ENCODE assay signal across 19 cellular contexts in the genomic region with DNA sequence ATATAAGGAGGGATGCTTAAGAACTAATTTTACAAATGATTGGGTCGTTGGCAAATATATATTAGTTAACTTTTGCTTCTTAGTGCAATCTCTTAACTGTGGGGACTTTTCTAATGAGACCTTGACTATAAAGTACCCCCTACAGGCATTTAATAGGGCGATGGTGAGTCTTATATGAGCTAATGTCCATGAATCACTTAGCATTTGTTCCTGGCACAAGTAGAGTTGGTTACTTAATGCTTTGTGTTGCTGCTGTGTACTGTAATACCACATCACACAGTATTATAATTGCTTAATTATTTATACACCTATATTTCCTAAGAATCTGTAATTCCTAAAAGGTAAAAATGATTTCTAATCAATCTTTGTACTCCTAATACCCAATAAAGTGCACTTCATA. TPM values are rescaled to one million over a fixed set of nuclear protein-coding genes. Genes with fewer than 3 reads are reported as not detected.
A peak's percentile ranks its signal among the peaks of the same experiment; 100 is the strongest.
DNase-seq lines count a peak whose midpoint lies in the region; ATAC-seq and TF ChIP-seq lines count a peak whose summit lies in the region.
"Had no signal": no experiment of that assay in that cellular context is flagged by ENCODE, and none has a peak within 500 bp of the region (broad histone marks: within the 10 kb centered on the region; RNA-seq: fewer than 3 reads in every experiment).

No MANE protein-coding gene starts in this region.

- no peak overlapping the region for H2BK5ac ChIP-seq in IMR-90 (ENCODE audit: low read depth, low read length, poor library complexity, severe bottlenecking)

- DNase-seq in IMR-90 (peak; percentile 20), RWPE2 (ENCODE audit: low spot score) (no peak), epithelial cell of prostate (ENCODE audit: low read depth, low spot score) (peak; percentile 6), skeletal muscle cell (ENCODE audit: low read depth) (peak; percentile 15), cerebellar cortex (ENCODE audit: low spot score) (no peak)
- no peak for DNase-seq in CD4-positive, alpha-beta memory T cell
- DNase-seq: ACHN, AML-193, DMS 273 treated with DMSO at 0.1 percent for 48 hours, GF-D8, GOT3, MV-4-11, NCI-H187, NCI-H2227 treated with DMSO at 0.1 percent for 48 hours, NCI-H524, NCI-H82 had no signal

- H2AK5ac ChIP-seq in IMR-90 (ENCODE audit: low read depth, low read length), result no peak overlapping the region

- dilution Hi-C loops in IMR-90 (cut with HindIII; ENCODE audit: low sequenced_read_pairs, unreplicated experiment), result no loop called here

- TF ChIP-seq POLR2A in IMR-90 (IDR thresholded peaks at IDR 0.05; ENCODE audit: low read depth, low read length), result no peak

- no peak overlapping the region for H3K9ac ChIP-seq in IMR-90 (ENCODE audit: low read depth, low read length)

- H3K9me3 ChIP-seq in IMR-90 (ENCODE audit: control insufficient read depth, insufficient read depth, low read length) (no peaks in the 10 kb centered on the region), RWPE2 (ENCODE audit: severe bottlenecking) (no peaks in the 10 kb centered on the region)
- no peaks in the 10 kb centered on the region for H3K9me3 ChIP-seq in CD4-positive, alpha-beta memory T cell (ENCODE audit: control insufficient read depth in 1 of 2, low read length in 2 of 2)
- H3K9me3 ChIP-seq: SJSA1 had no signal

- H3K4me1 ChIP-seq in IMR-90 (ENCODE audit: control insufficient read depth, insufficient read depth, low read length) (peaks cover 3% of the 10 kb centered on the region; the same call in 1 of the 2 replicates), RWPE2 (ENCODE audit: insufficient read depth, poor library complexity, severe bottlenecking) (no peaks in the 10 kb centered on the region)
- no peaks in the 10 kb centered on the region for H3K4me1 ChIP-seq in CD4-positive, alpha-beta memory T cell (ENCODE audit: insufficient read depth, low read length)
- H3K4me1 ChIP-seq: SJSA1 had no signal

- H2AFZ ChIP-seq in IMR-90 (replicated peaks; ENCODE audit: low read length, poor library complexity), result no peak overlapping the region

- peaks cover 6 to 13% of the 10 kb centered on the region in 2 donors for H3K27me3 Mint-ChIP-seq in CD4-positive, alpha-beta memory T cell

- H2AK9ac ChIP-seq in IMR-90 (replicated peaks; ENCODE audit: low read depth, low read length, poor library complexity), result no peak overlapping the region

- H3K4me3 Mint-ChIP-seq in CD4-positive, alpha-beta memory T cell, result no peak overlapping the region

- H3K27ac ChIP-seq in IMR-90 (ENCODE audit: insufficient read depth, low read length) (no peak overlapping the region), RWPE2 (ENCODE audit: poor library complexity, severe bottlenecking) (no peak overlapping the region), epithelial cell of prostate (no peak overlapping the region)
- H3K27ac ChIP-seq in CD4-positive, alpha-beta memory T cell (ENCODE audit: low read depth, low read length), result no peak overlapping the region
- H3K27ac ChIP-seq: C4-2B, SJSA1 had no signal

- H4K5ac ChIP-seq in IMR-90 (ENCODE audit: low read depth, low read length), result no peak overlapping the region

- H3K36me3 ChIP-seq in IMR-90 (ENCODE audit: control insufficient read depth, insufficient read depth, low read length) (no peaks in the 10 kb centered on the region), RWPE2 (ENCODE audit: low read depth) (no peaks in the 10 kb centered on the region)
- no peaks in the 10 kb centered on the region for H3K36me3 ChIP-seq in CD4-positive, alpha-beta memory T cell (ENCODE audit: insufficient read depth, low read length)
- H3K36me3 ChIP-seq: SJSA1 had no signal

- no peak overlapping the region for H4K8ac ChIP-seq in IMR-90 (ENCODE audit: low read depth in 2 of 2, low read length in 2 of 2)

- no peaks in the 10 kb centered on the region for H3K9me1 ChIP-seq in IMR-90 (ENCODE audit: insufficient read depth, low read length)

- no peak overlapping the region for H3K56ac ChIP-seq in IMR-90 (ENCODE audit: extremely low read depth, insufficient read depth, low read length)

- no peaks in the 10 kb centered on the region for H3K36me3 Mint-ChIP-seq in CD4-positive, alpha-beta memory T cell

- H3K79me1 ChIP-seq in IMR-90 (ENCODE audit: low read depth in 1 of 2, low read length in 2 of 2), result no peaks in the 10 kb centered on the region

- no peaks in the 10 kb centered on the region; the same call in 1 of the 2 replicates for H3K27me3 ChIP-seq in IMR-90 (ENCODE audit: control insufficient read depth, insufficient read depth, low read length)
- H3K27me3 ChIP-seq in RWPE2 (ENCODE audit: insufficient read depth, poor library complexity, severe bottlenecking), result no peaks in the 10 kb centered on the region
- no peaks in the 10 kb centered on the region for H3K27me3 ChIP-seq in CD4-positive, alpha-beta memory T cell (ENCODE audit: insufficient read depth, low read length)

- H3K27ac Mint-ChIP-seq in CD4-positive, alpha-beta memory T cell, result no peak overlapping the region

- ATAC-seq in IMR-90 (ENCODE audit: low read depth) (no peak), RWPE2 (ENCODE audit: low read depth) (peak; percentile 42; the same call in 1 of the 3 replicates), GM19455 (IDR thresholded peaks at IDR 0.05; ENCODE audit: unreplicated experiment) (no peak)

- H2BK20ac ChIP-seq in IMR-90 (ENCODE audit: low read depth, low read length), result no peak overlapping the region

- in situ Hi-C loops in IMR-90 (cut with MboI; ENCODE audit: low sequenced_read_pairs), result no loop called here

- H3K18ac ChIP-seq in IMR-90 (ENCODE audit: low read depth, low read length), result no peak overlapping the region

- H3K23ac ChIP-seq in IMR-90 (ENCODE audit: low read depth, low read length), result no peak overlapping the region

- H3K4me2 ChIP-seq in IMR-90 (ENCODE audit: low read depth, low read length), result no peak overlapping the region

- BruUV-seq in IMR-90 (replicated peaks; lab: Mats Ljungman, UMichigan), result no TSS peak

- no peak overlapping the region for H3K4me3 ChIP-seq in IMR-90 (ENCODE audit: insufficient read depth, low read depth, low read length)
- no peak overlapping the region for H3K4me3 ChIP-seq in RWPE2 (ENCODE audit: severe bottlenecking)
- H3K4me3 ChIP-seq in skeletal muscle cell (ENCODE audit: low read depth, low read length), result no peak overlapping the region
- H3K4me3 ChIP-seq in CD4-positive, alpha-beta memory T cell (ENCODE audit: low read length in 2 of 2), result no peak overlapping the region
- H3K4me3 ChIP-seq: SJSA1 had no signal

- no peak overlapping the region for H2BK15ac ChIP-seq in IMR-90 (ENCODE audit: low read depth, low read length)

- no peak for TF ChIP-seq RAD21 in IMR-90 (IDR thresholded peaks at IDR 0.05; ENCODE audit: low read length)

- no peaks in the 10 kb centered on the region for H3K4me1 Mint-ChIP-seq in CD4-positive, alpha-beta memory T cell

- no peak overlapping the region for H2BK120ac ChIP-seq in IMR-90 (ENCODE audit: low read depth, low read length)

- no CpG with 5 or more reads among the region's 2 CpGs for WGBS in IMR-90 (ENCODE audit: extremely low coverage in 2 of 2, insufficient read length in 1 of 2), 2 experiments

- CTCF ChIA-PET in IMR-90 (lab: Yijun Ruan, JAX), result interaction anchor here (1.0 kb wide), 1 partner anchor 96 kb away, joined by 3 read pairs; no protein-coding TSS in a partner anchor
- CTCF ChIA-PET in CD4-positive, alpha-beta memory T cell (lab: Charles Lee; ENCODE audit: partially characterized antibody), result no interaction called here

- intact Hi-C loops in IMR-90 (cut with micrococcal nuclease), result no loop called here
- intact Hi-C loops in CD4-positive, alpha-beta memory T cell (cut with micrococcal nuclease), result no loop called here

- TF ChIP-seq CTCF in IMR-90 (conservative IDR thresholded peaks at IDR 0.05; ENCODE audit: low read depth, low read length) (no peak), RWPE2 (IDR thresholded peaks at IDR 0.05; ENCODE audit: poor library complexity, severe bottlenecking) (no peak)

- no peak overlapping the region for H4K91ac ChIP-seq in IMR-90 (ENCODE audit: insufficient read depth, low read depth, low read length)

- POLR2A ChIA-PET in IMR-90 (lab: Charles Lee; ENCODE audit: unreplicated experiment), result no interaction called here
- POLR2A ChIA-PET in CD4-positive, alpha-beta memory T cell (lab: Charles Lee; ENCODE audit: partially characterized antibody), result no interaction called here

- H4K20me1 ChIP-seq in IMR-90 (ENCODE audit: insufficient read depth, low read length), result no peaks in the 10 kb centered on the region

- H3K4ac ChIP-seq in IMR-90 (ENCODE audit: low read depth, low read length), result no peak overlapping the region

- H3K14ac ChIP-seq in IMR-90 (replicated peaks; ENCODE audit: low read depth, low read length), result no peak overlapping the region

- H3K9me3 Mint-ChIP-seq in CD4-positive, alpha-beta memory T cell, result peaks cover 0 to 4% (median 0%) of the 10 kb centered on the region in 8 donors

TF ChIP-seq in IMR-90, 13 proteins besides CTCF, POLR2A, EP300 and RAD21 (continues in another document):
- TF ChIP-seq BHLHE40 (IDR thresholded peaks at IDR 0.05; ENCODE audit: low read depth, low read length), result no peak
- no peak for TF ChIP-seq SMC3 (IDR thresholded peaks at IDR 0.05; ENCODE audit: low read depth, low read length)
- TF ChIP-seq, protein P1, sequence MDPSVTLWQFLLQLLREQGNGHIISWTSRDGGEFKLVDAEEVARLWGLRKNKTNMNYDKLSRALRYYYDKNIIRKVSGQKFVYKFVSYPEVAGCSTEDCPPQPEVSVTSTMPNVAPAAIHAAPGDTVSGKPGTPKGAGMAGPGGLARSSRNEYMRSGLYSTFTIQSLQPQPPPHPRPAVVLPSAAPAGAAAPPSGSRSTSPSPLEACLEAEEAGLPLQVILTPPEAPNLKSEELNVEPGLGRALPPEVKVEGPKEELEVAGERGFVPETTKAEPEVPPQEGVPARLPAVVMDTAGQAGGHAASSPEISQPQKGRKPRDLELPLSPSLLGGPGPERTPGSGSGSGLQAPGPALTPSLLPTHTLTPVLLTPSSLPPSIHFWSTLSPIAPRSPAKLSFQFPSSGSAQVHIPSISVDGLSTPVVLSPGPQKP (IDR thresholded peaks at IDR 0.05; ENCODE audit: borderline replicate concordance, low read depth, low read length), result no peak
- no peak for TF ChIP-seq RFX5 (IDR thresholded peaks at IDR 0.05; ENCODE audit: low read depth, low read length)
- TF ChIP-seq MXI1 (IDR thresholded peaks at IDR 0.05; ENCODE audit: borderline replicate concordance, low read depth, low read length), result no peak
- no peak for TF ChIP-seq FOS (IDR thresholded peaks at IDR 0.05; ENCODE audit: low read depth, low read length)

RNA-seq across cellular contexts. Expression of gene TMCO1, which starts 25.3 kb away (rescaled TPM):
- total RNA-seq in IMR-90 (2012; rRNA removed), result 86.4 and 121 TPM in 2 replicates
- polyA plus RNA-seq in IMR-90 (2012; rRNA removed), result 95.7 and 113 TPM in 2 replicates
- polyA plus RNA-seq in IMR-90 (2012; cell fraction: cytosol; rRNA removed), result 17.7 and 25.7 TPM in 2 replicates
- 7.2 and 45.2 TPM in 2 replicates for polyA plus RNA-seq in IMR-90 (2012; cell fraction: nucleus; rRNA removed; ENCODE audit: low replicate concordance)
- total RNA-seq in CD4-positive, alpha-beta memory T cell, result 10 to 100 TPM; 63.7 to 67.3 TPM
- 100 to 1,000 TPM; 137 to 147 TPM for polyA plus RNA-seq in CD4-positive, alpha-beta memory T cell

RNA-seq across cellular contexts. Expression of gene UCK2, which starts 33.5 kb away (rescaled TPM):
- total RNA-seq in IMR-90 (2012; rRNA removed), result 74.2 and 87.8 TPM in 2 replicates
- 76.4 and 83.0 TPM in 2 replicates for polyA plus RNA-seq in IMR-90 (2012; rRNA removed)
- polyA plus RNA-seq in IMR-90 (2012; cell fraction: cytosol; rRNA removed), result 62.3 and 63.1 TPM in 2 replicates
- 38.7 and 53.5 TPM in 2 replicates for polyA plus RNA-seq in IMR-90 (2012; cell fraction: nucleus; rRNA removed; ENCODE audit: low replicate concordance)
- total RNA-seq in CD4-positive, alpha-beta memory T cell, result 1 to 10 TPM; 2.1 to 2.7 TPM
- polyA plus RNA-seq in CD4-positive, alpha-beta memory T cell, result 1 to 10 TPM; 5.4 to 5.6 TPM

Comparison
In these comparisons a context has a peak if more than half of its experiments do, and no peak if none do; other contexts are left out.
1. DNase-seq: peak in IMR-90 (single experiment), epithelial cell of prostate (single experiment) and skeletal muscle cell (single experiment); none in RWPE2 (single experiment), CD4-positive, alpha-beta memory T cell (0 of 5) and cerebellar cortex (single experiment).
2. RNA of gene UCK2, which starts 33.5 kb away (total RNA-seq): 74.2 to 87.8 TPM in IMR-90; 2.1 to 2.7 TPM in CD4-positive, alpha-beta memory T cell; every median in the first group is over 10 times any median in the second.